ENCODE assay signal across 4 cellular contexts in the genomic region with DNA sequence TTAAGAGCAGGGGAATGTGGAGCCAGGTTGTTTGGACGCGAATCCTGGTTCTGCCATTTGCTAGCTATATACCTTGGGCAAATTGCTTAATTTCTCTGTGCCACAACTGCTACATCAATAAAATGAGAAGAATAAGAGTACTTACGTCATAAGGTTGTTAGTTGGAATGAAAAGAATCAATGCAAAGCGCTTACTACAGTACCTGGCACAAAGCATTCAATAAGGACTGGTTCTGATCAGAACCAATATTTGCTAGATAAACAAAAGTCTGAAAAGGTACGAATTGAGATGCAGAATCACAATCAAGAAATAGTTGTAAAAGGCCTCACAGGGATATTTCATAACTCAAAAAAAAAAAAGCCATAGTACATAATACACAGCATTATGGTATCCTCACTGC.
"Had no signal": no experiment of that assay in that cellular context is flagged by ENCODE, and none has a peak within 500 bp of the region (broad histone marks: within the 10 kb centered on the region; RNA-seq: fewer than 3 reads in every experiment).

No MANE protein-coding gene starts in this region.

- H3K4me3 Mint-ChIP-seq: GM23338, H9, IgD-negative memory B cell had no signal

- H3K4me3 ChIP-seq: GM23338 had no signal

- DNase-seq: H9, HCEC 1CT had no signal

- H3K27ac Mint-ChIP-seq: GM23338, H9, IgD-negative memory B cell had no signal

- H3K4me2 ChIP-seq: GM23338 had no signal

- ATAC-seq: GM23338 had no signal

- H3K27me3 Mint-ChIP-seq: IgD-negative memory B cell had no signal

- H2AFZ ChIP-seq: GM23338 had no signal
